8 cellular contexts compared by ENCODE assay signal in genomic region chr5:16936150-16937022, GRCh38. TPM values are rescaled to one million over a fixed set of nuclear protein-coding genes. Genes with fewer than 3 reads are reported as not detected.
A peak's percentile ranks its signal among the peaks of the same experiment; 100 is the strongest.
DNase-seq lines count a peak whose midpoint lies in the region; ATAC-seq and TF ChIP-seq lines count a peak whose summit lies in the region.

TSS of gene MYO10 (minus strand) at chr5:16936288. CDS start at chr5:16935808, 480 bp downstream.

- intact Hi-C loops in tibial artery (cut with DNase I; ENCODE audit: low total_unique reads): loop anchor here (5.0 to 10.0 kb wide), 3 partner anchors 72 to 196 kb away; no protein-coding TSS in a partner anchor

- no peaks in the 10 kb centered on the region for H3K27me3 ChIP-seq in BJ (ENCODE audit: control insufficient read depth, insufficient read depth, low read length)
- peaks cover 90% of the 10 kb centered on the region for H3K27me3 ChIP-seq in neutrophil
- H3K27me3 ChIP-seq in tibial artery: no peaks in the 10 kb centered on the region

- POLR2A ChIA-PET in BJ (lab: Charles Lee): interaction anchor here (0.5 to 0.7 kb wide), 8 partner anchors 50 to 206 kb away, joined by 3 to 12 read pairs (median 8); no protein-coding TSS in a partner anchor
- POLR2A ChIA-PET in RWPE1 (lab: Yijun Ruan, JAX; ENCODE audit: low non-redundant PET): no interaction called here

- H3K27ac ChIP-seq in RWPE1 (peak within 1 kb of the TSS; percentile 93), neutrophil (peak within 1 kb of the TSS; percentile 54), tibial artery (peak within 1 kb of the TSS; percentile 64 to 70)

- CTCF ChIA-PET in BJ (lab: Yijun Ruan, JAX): interaction anchor here (1.0 to 3.7 kb wide), 6 partner anchors 12 to 253 kb away, joined by 3 to 20 read pairs (median 6); no protein-coding TSS in a partner anchor
- CTCF ChIA-PET in RWPE1 (lab: Yijun Ruan, JAX): interaction anchor here (0.6 to 1.0 kb wide), 3 partner anchors 84 to 253 kb away, joined by 3 to 7 read pairs (median 4); no protein-coding TSS in a partner anchor

- TF ChIP-seq CTCF in BJ (IDR thresholded peaks at IDR 0.05; ENCODE audit: insufficient read depth, low read depth, low read length) (no peak), RWPE1 (conservative IDR thresholded peaks at IDR 0.05; ENCODE audit: low read depth) (no peak), neutrophil (IDR thresholded peaks at IDR 0.05) (no peak), tibial artery (IDR thresholded peaks at IDR 0.05) (no peak)

- DNase-seq in BJ (ENCODE audit: low read depth): no peak
- peak; percentile 88 for DNase-seq in HT-29 (ENCODE audit: low spot score)
- DNase-seq in RWPE1 (ENCODE audit: low spot score): peak; percentile 89
- DNase-seq in activated naive CD4-positive, alpha-beta T cell treated with anti-CD3 and anti-CD28 coated beads, Interleukin-2, amount 50 U/mL, for 16 hours: peak; percentile 32
- peak; percentile 33 for DNase-seq in globus pallidus (ENCODE audit: low spot score)
- DNase-seq in tibial artery: peak; percentile 48 to 84

- H3K9me3 ChIP-seq in neutrophil: no peaks in the 10 kb centered on the region
- no peaks in the 10 kb centered on the region for H3K9me3 ChIP-seq in tibial artery

- H3K36me3 ChIP-seq in BJ (ENCODE audit: control insufficient read depth, insufficient read depth, low read length): no peaks in the 10 kb centered on the region; the same call in 1 of the 2 replicates
- no peaks in the 10 kb centered on the region for H3K36me3 ChIP-seq in neutrophil
- H3K36me3 ChIP-seq in tibial artery: no peaks in the 10 kb centered on the region

- H3K4me3 ChIP-seq in BJ (ENCODE audit: low read depth, low read length): peak within 1 kb of the TSS; percentile 97
- peak within 1 kb of the TSS; percentile 59 to 64 for H3K4me3 ChIP-seq in neutrophil (ENCODE audit: low read depth in 1 of 2, low read length in 1 of 2)
- H3K4me3 ChIP-seq in tibial artery: peak within 1 kb of the TSS; percentile 75 to 92

- H3K4me1 ChIP-seq in neutrophil (ENCODE audit: control insufficient read depth in 1 of 2, insufficient read depth in 1 of 2, low read depth in 1 of 2, low read length in 1 of 2) (peaks cover 30 to 32% of the 10 kb centered on the region in 2 experiments), tibial artery (peaks cover 0 to 30% (median 16%) of the 10 kb centered on the region in 4 donors)

- ATAC-seq in GM19455 (IDR thresholded peaks at IDR 0.05; ENCODE audit: unreplicated experiment): peak; percentile 71

RNA-seq across cellular contexts. Expression of gene MYO10, which starts in this region (rescaled TPM):
- 17.1 TPM in 2 replicates for polyA plus RNA-seq in BJ (2011; rRNA removed)
- 51.7 and 61.1 TPM in 2 replicates for polyA minus RNA-seq in BJ (2011; rRNA and poly(A)+ RNA removed)
- 39.2 and 40.2 TPM in 2 replicates for total RNA-seq in HT-29 (2014; rRNA removed; shearing (Covaris generic))
